ENCODE assay signal across 1 cellular context in genomic region chr16:8893426-8893825, GRCh38.
TF ChIP-seq lines count a peak whose summit lies in the region.

No MANE protein-coding gene starts in this region.

TF ChIP-seq in HCT116, 20 proteins besides CTCF, POLR2A, EP300 and RAD21 (continued from another document):
- TF ChIP-seq, protein P1, sequence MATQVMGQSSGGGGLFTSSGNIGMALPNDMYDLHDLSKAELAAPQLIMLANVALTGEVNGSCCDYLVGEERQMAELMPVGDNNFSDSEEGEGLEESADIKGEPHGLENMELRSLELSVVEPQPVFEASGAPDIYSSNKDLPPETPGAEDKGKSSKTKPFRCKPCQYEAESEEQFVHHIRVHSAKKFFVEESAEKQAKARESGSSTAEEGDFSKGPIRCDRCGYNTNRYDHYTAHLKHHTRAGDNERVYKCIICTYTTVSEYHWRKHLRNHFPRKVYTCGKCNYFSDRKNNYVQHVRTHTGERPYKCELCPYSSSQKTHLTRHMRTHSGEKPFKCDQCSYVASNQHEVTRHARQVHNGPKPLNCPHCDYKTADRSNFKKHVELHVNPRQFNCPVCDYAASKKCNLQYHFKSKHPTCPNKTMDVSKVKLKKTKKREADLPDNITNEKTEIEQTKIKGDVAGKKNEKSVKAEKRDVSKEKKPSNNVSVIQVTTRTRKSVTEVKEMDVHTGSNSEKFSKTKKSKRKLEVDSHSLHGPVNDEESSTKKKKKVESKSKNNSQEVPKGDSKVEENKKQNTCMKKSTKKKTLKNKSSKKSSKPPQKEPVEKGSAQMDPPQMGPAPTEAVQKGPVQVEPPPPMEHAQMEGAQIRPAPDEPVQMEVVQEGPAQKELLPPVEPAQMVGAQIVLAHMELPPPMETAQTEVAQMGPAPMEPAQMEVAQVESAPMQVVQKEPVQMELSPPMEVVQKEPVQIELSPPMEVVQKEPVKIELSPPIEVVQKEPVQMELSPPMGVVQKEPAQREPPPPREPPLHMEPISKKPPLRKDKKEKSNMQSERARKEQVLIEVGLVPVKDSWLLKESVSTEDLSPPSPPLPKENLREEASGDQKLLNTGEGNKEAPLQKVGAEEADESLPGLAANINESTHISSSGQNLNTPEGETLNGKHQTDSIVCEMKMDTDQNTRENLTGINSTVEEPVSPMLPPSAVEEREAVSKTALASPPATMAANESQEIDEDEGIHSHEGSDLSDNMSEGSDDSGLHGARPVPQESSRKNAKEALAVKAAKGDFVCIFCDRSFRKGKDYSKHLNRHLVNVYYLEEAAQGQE (IDR thresholded peaks at IDR 0.05; ENCODE audit: low read depth), result no peak
- no peak for TF ChIP-seq CEBPB (IDR thresholded peaks at IDR 0.05; ENCODE audit: low read depth)
- TF ChIP-seq, protein P2, sequence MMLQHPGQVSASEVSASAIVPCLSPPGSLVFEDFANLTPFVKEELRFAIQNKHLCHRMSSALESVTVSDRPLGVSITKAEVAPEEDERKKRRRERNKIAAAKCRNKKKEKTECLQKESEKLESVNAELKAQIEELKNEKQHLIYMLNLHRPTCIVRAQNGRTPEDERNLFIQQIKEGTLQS (IDR thresholded peaks at IDR 0.05), result no peak
- no peak for TF ChIP-seq FOSL1 (IDR thresholded peaks at IDR 0.05; ENCODE audit: low read depth)
- no peak for TF ChIP-seq SIN3A (IDR thresholded peaks at IDR 0.05; ENCODE audit: low read depth)
- TF ChIP-seq ZNF274 (IDR thresholded peaks at IDR 0.05; ENCODE audit: low read depth, low read length), result no peak
- TF ChIP-seq, protein P3, sequence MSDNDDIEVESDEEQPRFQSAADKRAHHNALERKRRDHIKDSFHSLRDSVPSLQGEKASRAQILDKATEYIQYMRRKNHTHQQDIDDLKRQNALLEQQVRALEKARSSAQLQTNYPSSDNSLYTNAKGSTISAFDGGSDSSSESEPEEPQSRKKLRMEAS (IDR thresholded peaks at IDR 0.05), result no peak
- no peak for TF ChIP-seq JUND (IDR thresholded peaks at IDR 0.05)
- no peak for TF ChIP-seq YY1 (IDR thresholded peaks at IDR 0.05; ENCODE audit: extremely low read depth, insufficient replicate concordance, low read depth, low read length)
- TF ChIP-seq EZH2phosphoT487 (IDR thresholded peaks at IDR 0.05; ENCODE audit: borderline replicate concordance), result no peak
- TF ChIP-seq ELF1 (IDR thresholded peaks at IDR 0.05; ENCODE audit: borderline replicate concordance, low read depth), result no peak
- TF ChIP-seq ZBTB33 (IDR thresholded peaks at IDR 0.05; ENCODE audit: extremely low read depth, insufficient replicate concordance, low read length), result no peak
